1 cellular context compared by ENCODE assay signal in the genomic region with DNA sequence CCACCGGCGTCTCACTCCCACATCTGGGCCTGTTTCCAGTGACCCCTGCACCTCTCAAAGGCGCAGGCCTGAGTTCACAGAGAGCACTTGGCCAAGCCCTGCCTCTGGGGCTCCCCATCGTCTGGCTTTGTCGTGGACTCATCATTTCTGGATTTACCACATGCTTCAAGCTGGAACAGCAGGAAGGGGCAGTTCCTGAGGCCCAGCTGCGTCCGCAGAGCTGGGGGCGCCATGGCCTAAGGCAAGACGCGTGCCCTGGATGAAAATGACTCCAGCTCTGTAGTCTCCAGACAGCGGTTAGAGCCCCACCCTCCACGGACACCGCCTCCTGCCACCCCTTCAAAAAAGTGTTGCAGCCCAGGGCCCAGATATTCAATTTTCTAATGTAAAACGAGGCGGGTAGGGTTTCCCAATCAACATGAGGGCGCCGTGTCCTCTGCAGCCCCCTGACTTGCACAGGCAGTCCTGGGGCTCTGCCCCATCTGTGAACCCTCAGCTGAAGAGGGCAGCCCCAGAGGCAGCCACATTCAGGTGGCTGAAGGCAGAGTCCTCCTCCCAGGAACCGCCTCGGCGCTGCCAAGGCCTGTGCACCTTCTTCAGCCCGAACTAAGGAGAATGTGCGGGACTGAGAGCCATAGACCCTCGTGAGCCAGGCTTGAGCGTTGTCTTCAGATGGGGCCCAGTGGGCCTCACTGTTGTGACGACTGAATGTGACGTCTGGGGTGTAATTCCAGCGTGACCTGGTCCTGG.
TF ChIP-seq lines count a peak whose summit lies in the region.

No MANE protein-coding gene starts in this region.

TF ChIP-seq in GM23338, 12 proteins besides CTCF, POLR2A, EP300 and RAD21 (continued from another document):
- TF ChIP-seq, protein P1, sequence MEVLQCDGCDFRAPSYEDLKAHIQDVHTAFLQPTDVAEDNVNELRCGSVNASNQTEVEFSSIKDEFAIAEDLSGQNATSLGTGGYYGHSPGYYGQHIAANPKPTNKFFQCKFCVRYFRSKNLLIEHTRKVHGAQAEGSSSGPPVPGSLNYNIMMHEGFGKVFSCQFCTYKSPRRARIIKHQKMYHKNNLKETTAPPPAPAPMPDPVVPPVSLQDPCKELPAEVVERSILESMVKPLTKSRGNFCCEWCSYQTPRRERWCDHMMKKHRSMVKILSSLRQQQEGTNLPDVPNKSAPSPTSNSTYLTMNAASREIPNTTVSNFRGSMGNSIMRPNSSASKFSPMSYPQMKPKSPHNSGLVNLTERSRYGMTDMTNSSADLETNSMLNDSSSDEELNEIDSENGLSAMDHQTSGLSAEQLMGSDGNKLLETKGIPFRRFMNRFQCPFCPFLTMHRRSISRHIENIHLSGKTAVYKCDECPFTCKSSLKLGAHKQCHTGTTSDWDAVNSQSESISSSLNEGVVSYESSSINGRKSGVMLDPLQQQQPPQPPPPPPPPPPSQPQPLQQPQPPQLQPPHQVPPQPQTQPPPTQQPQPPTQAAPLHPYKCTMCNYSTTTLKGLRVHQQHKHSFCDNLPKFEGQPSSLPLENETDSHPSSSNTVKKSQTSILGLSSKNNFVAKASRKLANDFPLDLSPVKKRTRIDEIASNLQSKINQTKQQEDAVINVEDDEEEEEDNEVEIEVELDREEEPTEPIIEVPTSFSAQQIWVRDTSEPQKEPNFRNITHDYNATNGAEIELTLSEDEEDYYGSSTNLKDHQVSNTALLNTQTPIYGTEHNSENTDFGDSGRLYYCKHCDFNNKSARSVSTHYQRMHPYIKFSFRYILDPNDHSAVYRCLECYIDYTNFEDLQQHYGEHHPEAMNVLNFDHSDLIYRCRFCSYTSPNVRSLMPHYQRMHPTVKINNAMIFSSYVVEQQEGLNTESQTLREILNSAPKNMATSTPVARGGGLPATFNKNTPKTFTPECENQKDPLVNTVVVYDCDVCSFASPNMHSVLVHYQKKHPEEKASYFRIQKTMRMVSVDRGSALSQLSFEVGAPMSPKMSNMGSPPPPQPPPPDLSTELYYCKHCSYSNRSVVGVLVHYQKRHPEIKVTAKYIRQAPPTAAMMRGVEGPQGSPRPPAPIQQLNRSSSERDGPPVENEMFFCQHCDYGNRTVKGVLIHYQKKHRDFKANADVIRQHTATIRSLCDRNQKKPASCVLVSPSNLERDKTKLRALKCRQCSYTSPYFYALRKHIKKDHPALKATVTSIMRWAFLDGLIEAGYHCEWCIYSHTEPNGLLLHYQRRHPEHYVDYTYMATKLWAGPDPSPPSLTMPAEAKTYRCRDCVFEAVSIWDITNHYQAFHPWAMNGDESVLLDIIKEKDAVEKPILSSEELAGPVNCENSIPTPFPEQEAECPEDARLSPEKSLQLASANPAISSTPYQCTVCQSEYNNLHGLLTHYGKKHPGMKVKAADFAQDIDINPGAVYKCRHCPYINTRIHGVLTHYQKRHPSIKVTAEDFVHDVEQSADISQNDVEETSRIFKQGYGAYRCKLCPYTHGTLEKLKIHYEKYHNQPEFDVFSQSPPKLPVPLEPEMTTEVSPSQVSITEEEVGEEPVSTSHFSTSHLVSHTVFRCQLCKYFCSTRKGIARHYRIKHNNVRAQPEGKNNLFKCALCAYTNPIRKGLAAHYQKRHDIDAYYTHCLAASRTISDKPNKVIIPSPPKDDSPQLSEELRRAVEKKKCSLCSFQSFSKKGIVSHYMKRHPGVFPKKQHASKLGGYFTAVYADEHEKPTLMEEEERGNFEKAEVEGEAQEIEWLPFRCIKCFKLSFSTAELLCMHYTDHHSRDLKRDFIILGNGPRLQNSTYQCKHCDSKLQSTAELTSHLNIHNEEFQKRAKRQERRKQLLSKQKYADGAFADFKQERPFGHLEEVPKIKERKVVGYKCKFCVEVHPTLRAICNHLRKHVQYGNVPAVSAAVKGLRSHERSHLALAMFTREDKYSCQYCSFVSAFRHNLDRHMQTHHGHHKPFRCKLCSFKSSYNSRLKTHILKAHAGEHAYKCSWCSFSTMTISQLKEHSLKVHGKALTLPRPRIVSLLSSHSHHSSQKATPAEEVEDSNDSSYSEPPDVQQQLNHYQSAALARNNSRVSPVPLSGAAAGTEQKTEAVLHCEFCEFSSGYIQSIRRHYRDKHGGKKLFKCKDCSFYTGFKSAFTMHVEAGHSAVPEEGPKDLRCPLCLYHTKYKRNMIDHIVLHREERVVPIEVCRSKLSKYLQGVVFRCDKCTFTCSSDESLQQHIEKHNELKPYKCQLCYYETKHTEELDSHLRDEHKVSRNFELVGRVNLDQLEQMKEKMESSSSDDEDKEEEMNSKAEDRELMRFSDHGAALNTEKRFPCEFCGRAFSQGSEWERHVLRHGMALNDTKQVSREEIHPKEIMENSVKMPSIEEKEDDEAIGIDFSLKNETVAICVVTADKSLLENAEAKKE (CRISPR knock-in tag; IDR thresholded peaks at IDR 0.05): no peak
- TF ChIP-seq REST (IDR thresholded peaks at IDR 0.05; ENCODE audit: unreplicated experiment) (no peak), ZNF331 (CRISPR knock-in tag; IDR thresholded peaks at IDR 0.05; ENCODE audit: low read depth) (no peak), ZNF114 (CRISPR knock-in tag; IDR thresholded peaks at IDR 0.05) (no peak), STAT1 (IDR thresholded peaks at IDR 0.05; ENCODE audit: unreplicated experiment) (no peak), CREB1 (CRISPR knock-in tag; IDR thresholded peaks at IDR 0.05; ENCODE audit: low read depth) (no peak)
